In genomic region chr9:16532681-16533450, GRCh38 we compare ENCODE assay signal across 15 cellular contexts.
DNase-seq lines count a peak whose midpoint lies in the region; TF ChIP-seq lines count a peak whose summit lies in the region.
"Had no signal": no experiment of that assay in that cellular context is flagged by ENCODE, and none has a peak within 500 bp of the region (broad histone marks: within the 10 kb centered on the region; RNA-seq: fewer than 3 reads in every experiment).

No MANE protein-coding gene starts in this region.

- H3K27me3 Mint-ChIP-seq in type B pancreatic cell: peaks cover under 1% of the 10 kb centered on the region
- H3K27me3 Mint-ChIP-seq: activated CD4-positive, alpha-beta T cell treated with anti-CD3 and anti-CD28 coated beads, Interleukin-2, amount 10 ng/mL, durations not matched to agents 24 days and 14 days had no signal

- peaks cover 24% of the 10 kb centered on the region for H3K4me1 Mint-ChIP-seq in type B pancreatic cell (ENCODE audit: unreplicated experiment)
- H3K4me1 Mint-ChIP-seq: activated CD4-positive, alpha-beta T cell treated with anti-CD3 and anti-CD28 coated beads, Interleukin-2, amount 10 ng/mL, durations not matched to agents 24 days and 14 days; naive thymus-derived CD4-positive, alpha-beta T cell had no signal

- no peak for TF ChIP-seq CTCF in RWPE1 (conservative IDR thresholded peaks at IDR 0.05; ENCODE audit: low read depth)
- no peak for TF ChIP-seq CTCF in type B pancreatic cell (conservative IDR thresholded peaks at IDR 0.05)

- POLR2A ChIA-PET in RWPE1 (lab: Yijun Ruan, JAX; ENCODE audit: low non-redundant PET): no interaction called here

- peaks cover under 1% of the 10 kb centered on the region for H3K36me3 Mint-ChIP-seq in type B pancreatic cell
- H3K36me3 Mint-ChIP-seq: naive thymus-derived CD4-positive, alpha-beta T cell had no signal

- DNase-seq in HCEC 1CT: peak; percentile 86
- DNase-seq in RWPE1 (ENCODE audit: low spot score): peak; percentile 44
- DNase-seq in fibroblast of gingiva (ENCODE audit: low read depth): peak; percentile 51
- DNase-seq in pulmonary artery endothelial cell (ENCODE audit: low read depth, low spot score): peak; percentile 60
- DNase-seq in activated CD8-positive, alpha-beta memory T cell treated with anti-CD3 and anti-CD28 coated beads, Interleukin-2, amount 50 U/mL, for 4 hours: no peak
- DNase-seq in cortex of kidney (lab: John Stamatoyannopoulos, UW): no peak
- DNase-seq in NCI-H1417 (lab: John Stamatoyannopoulos, UW): no peak
- no peak for DNase-seq in type B pancreatic cell (ENCODE audit: extremely low spot score, unreplicated experiment)
- DNase-seq: activated CD4-positive, alpha-beta T cell treated with anti-CD3 and anti-CD28 coated beads, Interleukin-2, amount 10 ng/mL, durations not matched to agents 24 days and 14 days; esophagus squamous epithelium; naive thymus-derived CD4-positive, alpha-beta T cell; NCI-H1048; small intestine; thyroid gland had no signal

- H3K4me3 Mint-ChIP-seq in type B pancreatic cell: no peak overlapping the region
- H3K4me3 Mint-ChIP-seq: activated CD4-positive, alpha-beta T cell treated with anti-CD3 and anti-CD28 coated beads, Interleukin-2, amount 10 ng/mL, durations not matched to agents 24 days and 14 days; naive thymus-derived CD4-positive, alpha-beta T cell had no signal

- CTCF ChIA-PET in RWPE1 (lab: Yijun Ruan, JAX): interaction anchor here (0.7 kb wide), 1 partner anchor 220 kb away, joined by 5 read pairs; no protein-coding TSS in a partner anchor

- H3K27ac Mint-ChIP-seq in type B pancreatic cell: no peak overlapping the region
- H3K27ac Mint-ChIP-seq: activated CD4-positive, alpha-beta T cell treated with anti-CD3 and anti-CD28 coated beads, Interleukin-2, amount 10 ng/mL, durations not matched to agents 24 days and 14 days; activated T-helper 2 cell treated with anti-CD3 and anti-CD28 coated beads, Interferon-gamma antibody, Interleukin-2, Interleukin-4, amounts not matched to agents 10 μg/mL and 5 μg/mL and 100 μg/mL, durations not matched to agents 14 hours and 24 hours and 36 hours; naive thymus-derived CD4-positive, alpha-beta T cell had no signal

- no peak overlapping the region for H3K27ac ChIP-seq in RWPE1
- H3K27ac ChIP-seq: esophagus squamous epithelium, thyroid gland had no signal

- no peaks in the 10 kb centered on the region for H3K9me3 Mint-ChIP-seq in type B pancreatic cell
- H3K9me3 Mint-ChIP-seq: activated CD4-positive, alpha-beta T cell treated with anti-CD3 and anti-CD28 coated beads, Interleukin-2, amount 10 ng/mL, durations not matched to agents 24 days and 14 days; activated T-helper 2 cell treated with anti-CD3 and anti-CD28 coated beads, Interferon-gamma antibody, Interleukin-2, Interleukin-4, amounts not matched to agents 10 μg/mL and 5 μg/mL and 100 μg/mL, durations not matched to agents 14 hours and 24 hours and 36 hours; naive thymus-derived CD4-positive, alpha-beta T cell had no signal

Comparison
In these comparisons a context has a peak if more than half of its experiments do, and no peak if none do; other contexts are left out.
1. DNase-seq: peak in HCEC 1CT (single experiment), RWPE1 (single experiment), fibroblast of gingiva (single experiment) and pulmonary artery endothelial cell (single experiment); none in activated CD8-positive, alpha-beta memory T cell treated with anti-CD3 and anti-CD28 coated beads, Interleukin-2, amount 50 U/mL, for 4 hours (single experiment), cortex of kidney (single experiment), NCI-H1417 (0 of 3) and type B pancreatic cell (single experiment).